In the genomic region with DNA sequence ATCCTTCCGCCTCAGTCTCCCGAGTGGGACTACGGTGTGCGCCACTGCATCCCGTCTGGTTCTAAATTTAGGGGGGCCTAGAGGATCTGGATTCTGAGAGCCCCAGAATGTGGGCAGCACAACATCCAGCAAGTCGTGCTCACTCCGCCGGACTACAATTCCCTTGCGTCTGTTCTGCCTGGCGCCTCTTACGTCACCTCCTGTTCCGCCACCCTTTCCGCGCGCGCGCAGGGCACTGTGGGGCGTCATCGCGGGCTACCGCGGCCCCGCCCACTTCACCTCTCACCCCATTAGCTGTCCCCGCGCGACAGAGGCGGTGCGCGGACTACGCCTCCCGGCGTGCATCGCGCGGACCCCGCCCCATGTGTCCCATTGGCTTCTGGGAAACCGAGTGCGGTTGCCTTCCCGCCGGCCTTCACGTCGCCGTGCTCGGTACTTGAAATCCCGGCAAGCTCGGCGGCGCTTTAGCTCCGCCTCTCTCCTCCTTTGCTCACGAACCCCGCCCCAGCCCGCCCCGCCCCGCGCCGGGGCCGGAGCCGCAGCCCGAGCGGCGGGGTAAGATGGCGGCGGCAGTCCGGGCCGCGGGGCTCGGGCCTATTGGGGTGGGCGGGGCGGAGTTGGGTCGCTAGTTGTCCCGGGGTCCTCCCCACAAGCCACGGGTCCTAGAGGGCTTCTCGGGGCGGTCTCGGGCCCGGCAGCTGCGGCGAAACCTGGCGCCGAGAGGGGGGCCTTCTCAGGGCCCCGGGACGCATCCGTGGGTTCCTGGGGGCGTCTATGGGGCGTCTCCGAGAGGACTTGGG, we compare ENCODE assay signal across 8 cellular contexts. TPM values are rescaled to one million over a fixed set of nuclear protein-coding genes. Genes with fewer than 3 reads are reported as not detected.
DNase-seq lines count a peak whose midpoint lies in the region; ATAC-seq and TF ChIP-seq lines count a peak whose summit lies in the region.

A gene with protein sequence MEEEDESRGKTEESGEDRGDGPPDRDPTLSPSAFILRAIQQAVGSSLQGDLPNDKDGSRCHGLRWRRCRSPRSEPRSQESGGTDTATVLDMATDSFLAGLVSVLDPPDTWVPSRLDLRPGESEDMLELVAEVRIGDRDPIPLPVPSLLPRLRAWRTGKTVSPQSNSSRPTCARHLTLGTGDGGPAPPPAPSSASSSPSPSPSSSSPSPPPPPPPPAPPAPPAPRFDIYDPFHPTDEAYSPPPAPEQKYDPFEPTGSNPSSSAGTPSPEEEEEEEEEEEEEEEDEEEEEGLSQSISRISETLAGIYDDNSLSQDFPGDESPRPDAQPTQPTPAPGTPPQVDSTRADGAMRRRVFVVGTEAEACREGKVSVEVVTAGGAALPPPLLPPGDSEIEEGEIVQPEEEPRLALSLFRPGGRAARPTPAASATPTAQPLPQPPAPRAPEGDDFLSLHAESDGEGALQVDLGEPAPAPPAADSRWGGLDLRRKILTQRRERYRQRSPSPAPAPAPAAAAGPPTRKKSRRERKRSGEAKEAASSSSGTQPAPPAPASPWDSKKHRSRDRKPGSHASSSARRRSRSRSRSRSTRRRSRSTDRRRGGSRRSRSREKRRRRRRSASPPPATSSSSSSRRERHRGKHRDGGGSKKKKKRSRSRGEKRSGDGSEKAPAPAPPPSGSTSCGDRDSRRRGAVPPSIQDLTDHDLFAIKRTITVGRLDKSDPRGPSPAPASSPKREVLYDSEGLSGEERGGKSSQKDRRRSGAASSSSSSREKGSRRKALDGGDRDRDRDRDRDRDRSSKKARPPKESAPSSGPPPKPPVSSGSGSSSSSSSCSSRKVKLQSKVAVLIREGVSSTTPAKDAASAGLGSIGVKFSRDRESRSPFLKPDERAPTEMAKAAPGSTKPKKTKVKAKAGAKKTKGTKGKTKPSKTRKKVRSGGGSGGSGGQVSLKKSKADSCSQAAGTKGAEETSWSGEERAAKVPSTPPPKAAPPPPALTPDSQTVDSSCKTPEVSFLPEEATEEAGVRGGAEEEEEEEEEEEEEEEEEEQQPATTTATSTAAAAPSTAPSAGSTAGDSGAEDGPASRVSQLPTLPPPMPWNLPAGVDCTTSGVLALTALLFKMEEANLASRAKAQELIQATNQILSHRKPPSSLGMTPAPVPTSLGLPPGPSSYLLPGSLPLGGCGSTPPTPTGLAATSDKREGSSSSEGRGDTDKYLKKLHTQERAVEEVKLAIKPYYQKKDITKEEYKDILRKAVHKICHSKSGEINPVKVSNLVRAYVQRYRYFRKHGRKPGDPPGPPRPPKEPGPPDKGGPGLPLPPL (plus strand): TSS at position 522 of the 800 bp plus-strand sequence. CDS start 2,818 bp downstream, outside the sequence.

- DNase-seq in AG10803 (ENCODE audit: low read depth): peak; percentile 100
- DNase-seq in NCI-H510A (lab: John Stamatoyannopoulos, UW): peak; percentile 99
- DNase-seq in activated CD4-positive, alpha-beta T cell treated with anti-CD3 and anti-CD28 coated beads for 1 hour: peak; percentile 99
- DNase-seq in cerebellum (ENCODE audit: low spot score): peak; percentile 99
- peak; percentile 100 for DNase-seq in islet precursor cell
- peak; percentile 97 to 99 (median 98) for DNase-seq in stimulated activated CD4-positive, alpha-beta T cell treated with anti-CD3 and anti-CD28 coated beads, Interleukin-12 subunit alpha, Interleukin-12 subunit beta, amount 100 ng/mL, for 48 hours (ENCODE audit: low read depth in 2 of 3, low spot score in 1 of 3)

- peak within 1 kb of the TSS; percentile 98 for H3K4me3 ChIP-seq in AG10803 (ENCODE audit: low read length)

- ATAC-seq in GM19043 (IDR thresholded peaks at IDR 0.05; ENCODE audit: low read depth, unreplicated experiment): peak; percentile 46
- ATAC-seq in HG03378 (IDR thresholded peaks at IDR 0.05; ENCODE audit: unreplicated experiment): peak; percentile 52

- TF ChIP-seq CTCF in AG10803 (conservative IDR thresholded peaks at IDR 0.05; ENCODE audit: low read length): no peak

RNA-seq across cellular contexts. Expression of the gene that starts here (rescaled TPM):
- 9.6 TPM for total RNA-seq in cerebellum

Comparison
In these comparisons a context has a peak if more than half of its experiments do, and no peak if none do; other contexts are left out.
1. Peak in every context shown above with its lines: DNase-seq, ATAC-seq and H3K4me3 ChIP-seq.